7 cellular contexts compared by ENCODE assay signal in genomic region chr17:40100419-40100668, GRCh38. TPM values are rescaled to one million over a fixed set of nuclear protein-coding genes. Genes with fewer than 3 reads are reported as not detected.
A peak's percentile ranks its signal among the peaks of the same experiment; 100 is the strongest.
DNase-seq lines count a peak whose midpoint lies in the region; ATAC-seq, FAIRE-seq and TF ChIP-seq lines count a peak whose summit lies in the region.

Gene NR1D1, minus strand, starts transcription at chr17:40100589. Its CDS starts 495 bp downstream, at chr17:40100094.

- no peak for FAIRE-seq in GM12878 (lab: Jason Lieb, UNC)

- peaks cover 11% of the 10 kb centered on the region for H3K79me2 ChIP-seq in GM12878 (ENCODE audit: control insufficient read depth, insufficient read depth, low read length)

- POLR2A ChIA-PET in GM12878 (lab: Charles Lee), result interaction anchor here (0.5 to 2.2 kb wide), 13 partner anchors 10 to 455 kb away, joined by 3 to 12 read pairs (median 5); partner anchors contain the start of genes CASC3, MED24 and MSL1

- no peak for TF ChIP-seq EP300 in GM12878 (IDR thresholded peaks at IDR 0.05; ENCODE audit: borderline replicate concordance in 1 of 2, control insufficient read depth in 1 of 2, low read depth in 2 of 2, low read length in 2 of 2)

- H3K36me3 ChIP-seq in HUES48 (ENCODE audit: control insufficient read depth, insufficient read depth, low read length), result peaks cover 16% of the 10 kb centered on the region
- H3K36me3 ChIP-seq in GM12878 (ENCODE audit: control insufficient read depth in 2 of 2, insufficient read depth in 2 of 2, low read length in 1 of 2), result peaks cover 0 to 1% of the 10 kb centered on the region in 2 experiments; a peak in 2 of 4 replicates
- peaks cover 14% of the 10 kb centered on the region for H3K36me3 ChIP-seq in thoracic aorta

- H3K27me3 ChIP-seq in HUES48 (ENCODE audit: control insufficient read depth, insufficient read depth, low read length) (peaks cover 24% of the 10 kb centered on the region), GM12878 (replicated peaks in 1 of 2; ENCODE audit: control insufficient read depth in 2 of 2, insufficient read depth in 2 of 2, low read length in 1 of 2) (no peaks in the 10 kb centered on the region), thoracic aorta (replicated peaks; ENCODE audit: insufficient read depth) (no peaks in the 10 kb centered on the region)

- SMC1A ChIA-PET in GM12878 (lab: Charles Lee; ENCODE audit: uncharacterized antibody, unreplicated experiment), result interaction anchor here (0.9 to 10.4 kb wide), 7 partner anchors 12 to 91 kb away, joined by 3 to 132 read pairs (median 4); partner anchors contain the start of gene MED24

- no peak for TF ChIP-seq RAD21 in GM12878 (IDR thresholded peaks at IDR 0.05; ENCODE audit: insufficient read depth, low read depth, low read length)

- peak within 1 kb of the TSS; percentile 88 for H3K27ac ChIP-seq in HUES48 (ENCODE audit: low read depth, low read length)
- H3K27ac ChIP-seq in GM12878 (ENCODE audit: control insufficient read depth, insufficient read depth), result peak within 1 kb of the TSS; percentile 17; the same call in 1 of the 2 replicates
- H3K27ac ChIP-seq in thoracic aorta, result peak within 1 kb of the TSS; percentile 95 to 100

- H3K4me1 ChIP-seq in HUES48 (ENCODE audit: control insufficient read depth, insufficient read depth, low read length) (peaks cover 46% of the 10 kb centered on the region), GM12878 (ENCODE audit: control insufficient read depth, insufficient read depth, low read length) (peaks cover 75% of the 10 kb centered on the region), thoracic aorta (ENCODE audit: control insufficient read depth in 1 of 2, low read depth in 2 of 2) (peaks cover 36 to 76% of the 10 kb centered on the region in 2 donors)

- H3K9ac ChIP-seq in HUES48 (ENCODE audit: low read depth, low read length), result no peak within 1 kb of the TSS; the same call in 1 of the 2 replicates
- H3K9ac ChIP-seq in GM12878 (ENCODE audit: control insufficient read depth, insufficient read depth, low read length), result peak within 1 kb of the TSS; percentile 31

- no peak for TF ChIP-seq CTCF in GM12878 (IDR thresholded peaks at IDR 0.05 in 2 of 3, conservative IDR thresholded peaks at IDR 0.05 in 1 of 3; ENCODE audit: control insufficient read depth in 2 of 3, extremely low read depth in 1 of 3, insufficient read depth in 1 of 3, low read depth in 3 of 3, low read length in 3 of 3)
- TF ChIP-seq CTCF in thoracic aorta (IDR thresholded peaks at IDR 0.05), result no peak

- no peak for DNase-seq in GM12878 (ENCODE audit: low read depth, low spot score)
- no peak for DNase-seq in left colon
- no peak for DNase-seq in thoracic aorta (ENCODE audit: low spot score)
- no peak for DNase-seq in COLO668 (lab: John Stamatoyannopoulos, UW; ENCODE audit: unreplicated experiment)

- H2AFZ ChIP-seq in GM12878 (ENCODE audit: control insufficient read depth, low read depth, low read length), result peak within 1 kb of the TSS; percentile 88

- H3K4me3 ChIP-seq in HUES48 (ENCODE audit: low read depth, low read length) (peak within 1 kb of the TSS; percentile 61), GM12878 (peak within 1 kb of the TSS; percentile 90), thoracic aorta (peak within 1 kb of the TSS; percentile 82)

- TF ChIP-seq POLR2A in GM12878 (IDR thresholded peaks at IDR 0.05; ENCODE audit: low read depth, low read length), result peak; percentile 52; the same call in 1 of the 2 replicates

- intact Hi-C loops in GM12878 (cut with micrococcal nuclease; ENCODE audit: unreplicated experiment) (loop anchor here (1.0 kb wide), 1 partner anchor 12 kb away; no protein-coding TSS in a partner anchor), left colon (cut with DNase I, micrococcal nuclease) (no loop called here)

- no peaks in the 10 kb centered on the region for H4K20me1 ChIP-seq in GM12878 (ENCODE audit: control insufficient read depth, insufficient read depth)

- ATAC-seq in GM12878 (no peak), left colon (no peak), thoracic aorta (ENCODE audit: insufficient number of reproducible peaks, low FRiP score, low read depth) (no peak), HG02981 (IDR thresholded peaks at IDR 0.05; ENCODE audit: unreplicated experiment) (no peak), GM19023 (IDR thresholded peaks at IDR 0.05; ENCODE audit: unreplicated experiment) (no peak)

- CTCF ChIA-PET in GM12878 (lab: Yijun Ruan, JAX), result interaction anchor here (0.5 to 10.6 kb wide), 9 partner anchors 12 to 477 kb away, joined by 3 to 176 read pairs (median 7); partner anchors contain the start of genes MED24 and PSMD3

- RAD21 ChIA-PET in GM12878 (lab: Charles Lee; ENCODE audit: unreplicated experiment), result interaction anchor here (0.8 to 7.7 kb wide), 9 partner anchors 11 to 193 kb away, joined by 3 to 155 read pairs (median 3); partner anchors contain the start of genes CSF3, MSL1 and PSMD3

- WGBS in GM12878 (ENCODE audit: insufficient coverage, insufficient replicate concordance, low lambda C conversion rate, missing lambda C conversion rate), result under 1% methylated on average over 16 of the region's 16 CpGs

- in situ Hi-C loops in GM12878 (cut with MboI), result no loop called here

- H3K9me3 ChIP-seq in HUES48 (ENCODE audit: control insufficient read depth, insufficient read depth, low read length) (no peaks in the 10 kb centered on the region), GM12878 (replicated peaks; ENCODE audit: control insufficient read depth, insufficient read depth, low read length) (no peaks in the 10 kb centered on the region), thoracic aorta (no peaks in the 10 kb centered on the region)

- no TSS peak for BruUV-seq in GM12878 (replicated peaks; lab: Mats Ljungman, UMichigan)

- H3K4me2 ChIP-seq in GM12878 (ENCODE audit: control insufficient read depth, insufficient read depth), result peak within 1 kb of the TSS; percentile 63

TF ChIP-seq in GM12878, 131 proteins besides CTCF, POLR2A, EP300 and RAD21 (continues in another document):
- TF ChIP-seq E4F1 (IDR thresholded peaks at IDR 0.05; ENCODE audit: borderline replicate concordance, partially characterized antibody), result peak; percentile 48
- peak; percentile 91 for TF ChIP-seq NKRF (conservative IDR thresholded peaks at IDR 0.05)
- 0 out of 2 replicates have a peak, but pooled peaks have one; percentile 37 for TF ChIP-seq LARP7 (IDR thresholded peaks at IDR 0.05)
- peak in 1 of 2 experiments; percentile 10; a peak in 1 of 4 replicates for TF ChIP-seq IKZF2 (IDR thresholded peaks at IDR 0.05)

RNA-seq across cellular contexts. Expression of gene NR1D1, which starts in this region (rescaled TPM):
- total RNA-seq in GM12878 (2013; cell fraction: nucleolus; rRNA removed), result 5.0 TPM in 2 replicates
- total RNA-seq in GM12878 (2014; rRNA removed) (0.49 and 1.0 TPM in 2 replicates), GM12878 (2014; rRNA removed; fragmentation: Illumina TruSeq; extraction: Trizol) (0.31 and 0.37 TPM in 2 replicates), GM12878 (2021) (3.4 and 3.6 TPM in 2 replicates), left colon (10 to 100 TPM; 16.9 to 19.8 TPM), thoracic aorta (10 to 100 TPM; 10.3 to 29.1 TPM)
- 0.85 TPM for polyA plus RNA-seq in GM12878 (2011; ENCODE audit: low read depth)
- polyA plus RNA-seq in GM12878 (2011; rRNA removed) (0.17 and 0.41 TPM in 2 replicates), GM12878 (2014; fragmentation: Illumina TruSeq; extraction: Trizol) (0.44 and 1.8 TPM in 2 replicates), GM12878 (2014; fragmentation: Nextera tagmentation; extraction: Ambion mirVana) (under 1 TPM; 0.10 to 0.33 TPM), GM12878 (2014; rRNA removed) (0.87 and 1.2 TPM in 2 replicates), GM12878 (2016; fragmentation: Nextera tagmentation; extraction: Ambion mirVana) (1 to 10 TPM; 1.8 to 2.6 TPM)
- polyA plus RNA-seq in GM12878 (2011; cell fraction: cytosol; rRNA removed), result 0.67 and 1.2 TPM in 2 replicates
- polyA plus RNA-seq in GM12878 (2011; cell fraction: nucleus; rRNA removed), result 5.1 and 5.9 TPM in 2 replicates
- polyA plus RNA-seq in GM12878 (2012), result 2.0 and 3.6 TPM in 2 replicates
- polyA minus RNA-seq in GM12878 (2011; rRNA and poly(A)+ RNA removed), result 1.0 and 1.4 TPM in 2 replicates
- polyA minus RNA-seq in GM12878 (2011; cell fraction: cytosol; rRNA and poly(A)+ RNA removed), result 2.1 TPM in 2 replicates
- 3.1 and 6.0 TPM in 2 replicates for polyA minus RNA-seq in GM12878 (2011; cell fraction: nucleus; rRNA and poly(A)+ RNA removed)

Comparison
In these comparisons a context has a peak if more than half of its experiments do, and no peak if none do; other contexts are left out.
1. H3K27ac ChIP-seq: peak in every context shown above with its lines; median percentile 98 in thoracic aorta; 88 in HUES48; 17 in GM12878.